Comparison of ENCODE assay signal across 9 cellular contexts in genomic region chr2:31277621-31278020, GRCh38. TPM values are rescaled to one million over a fixed set of nuclear protein-coding genes. Genes with fewer than 3 reads are reported as not detected.
"Had no signal": no experiment of that assay in that cellular context is flagged by ENCODE, and none has a peak within 500 bp of the region (broad histone marks: within the 10 kb centered on the region; RNA-seq: fewer than 3 reads in every experiment).

No MANE protein-coding gene starts in this region.

- H3K4me3 Mint-ChIP-seq: GM23338, H9, IgD-negative memory B cell had no signal

- H2AFZ ChIP-seq: GM23338 had no signal

- H3K4me2 ChIP-seq: GM23338 had no signal

- DNase-seq: H9, HCEC 1CT, KBM-7 had no signal

- H3K4me3 ChIP-seq: GM23338 had no signal

- H3K9me3 Mint-ChIP-seq: GM23338, H9, IgD-negative memory B cell had no signal

- H3K27ac Mint-ChIP-seq: GM23338, H9, IgD-negative memory B cell had no signal

- ATAC-seq: GM23338 had no signal

- FAIRE-seq: H1, H54, HTR-8/SVneo had no signal

RNA-seq across cellular contexts. Expression of gene EHD3, which starts 43.7 kb away (rescaled TPM):
- total RNA-seq: HT-29 had no signal
